Comparison of ENCODE assay signal across 1 cellular context in the genomic region with DNA sequence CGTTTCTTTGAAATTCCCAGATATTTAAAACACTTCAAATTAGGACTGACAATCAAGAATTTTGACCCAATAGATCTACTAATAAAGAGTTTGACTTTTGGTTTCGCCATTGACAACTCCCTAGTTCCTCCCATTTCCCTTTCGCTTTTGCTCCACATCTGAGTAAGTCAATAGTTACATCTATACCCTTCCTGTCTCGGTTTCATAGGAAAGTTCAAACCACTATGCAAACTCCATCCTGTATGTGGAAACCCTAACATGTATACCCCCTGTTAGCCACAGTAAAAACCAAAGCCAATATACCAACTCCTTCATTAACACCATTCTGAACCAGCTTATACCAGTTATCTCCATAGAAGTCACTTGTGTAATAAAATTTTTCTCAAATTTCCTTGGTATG.
TF ChIP-seq lines count a peak whose summit lies in the region.

No MANE protein-coding gene starts in this region.

TF ChIP-seq in GM12878, 131 proteins besides CTCF, POLR2A, EP300 and RAD21 (continued from another document):
- TF ChIP-seq, protein P1, sequence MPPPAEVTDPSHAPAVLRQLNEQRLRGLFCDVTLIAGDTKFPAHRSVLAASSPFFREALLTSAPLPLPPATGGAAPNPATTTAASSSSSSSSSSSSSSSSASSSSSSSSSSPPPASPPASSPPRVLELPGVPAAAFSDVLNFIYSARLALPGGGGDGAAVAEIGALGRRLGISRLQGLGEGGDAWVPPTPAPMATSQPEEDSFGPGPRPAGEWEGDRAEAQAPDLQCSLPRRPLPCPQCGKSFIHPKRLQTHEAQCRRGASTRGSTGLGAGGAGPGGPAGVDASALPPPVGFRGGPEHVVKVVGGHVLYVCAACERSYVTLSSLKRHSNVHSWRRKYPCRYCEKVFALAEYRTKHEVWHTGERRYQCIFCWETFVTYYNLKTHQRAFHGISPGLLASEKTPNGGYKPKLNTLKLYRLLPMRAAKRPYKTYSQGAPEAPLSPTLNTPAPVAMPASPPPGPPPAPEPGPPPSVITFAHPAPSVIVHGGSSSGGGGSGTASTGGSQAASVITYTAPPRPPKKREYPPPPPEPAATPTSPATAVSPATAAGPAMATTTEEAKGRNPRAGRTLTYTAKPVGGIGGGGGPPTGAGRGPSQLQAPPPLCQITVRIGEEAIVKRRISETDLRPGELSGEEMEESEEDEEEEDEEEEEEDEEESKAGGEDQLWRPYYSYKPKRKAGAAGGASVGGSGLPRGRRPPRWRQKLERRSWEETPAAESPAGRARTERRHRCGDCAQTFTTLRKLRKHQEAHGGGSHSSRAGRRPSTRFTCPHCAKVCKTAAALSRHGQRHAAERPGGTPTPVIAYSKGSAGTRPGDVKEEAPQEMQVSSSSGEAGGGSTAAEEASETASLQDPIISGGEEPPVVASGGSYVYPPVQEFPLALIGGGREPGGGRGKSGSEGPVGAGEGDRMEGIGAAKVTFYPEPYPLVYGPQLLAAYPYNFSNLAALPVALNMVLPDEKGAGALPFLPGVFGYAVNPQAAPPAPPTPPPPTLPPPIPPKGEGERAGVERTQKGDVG (CRISPR knock-in tag; IDR thresholded peaks at IDR 0.05) = no peak
- TF ChIP-seq SUPT20H (IDR thresholded peaks at IDR 0.05; ENCODE audit: borderline replicate concordance, control insufficient read depth, low read depth, low read length) (no peak), ZBTB33 (IDR thresholded peaks at IDR 0.05) (no peak), DPF2 (IDR thresholded peaks at IDR 0.05) (no peak), SIX5 (IDR thresholded peaks at IDR 0.05; ENCODE audit: low read depth, low read length, severe bottlenecking) (no peak)
TF ChIP-seq in GM12878: peak in this region for 0.
